1 cellular context compared by ENCODE assay signal in genomic region chr12:131788070-131788469, GRCh38.
TF ChIP-seq lines count a peak whose summit lies in the region.

No MANE protein-coding gene starts in this region.

TF ChIP-seq in WTC11, 78 proteins besides CTCF, POLR2A, EP300 and RAD21 (continued from another document):
- TF ChIP-seq E2F4 (CRISPR knock-in tag; IDR thresholded peaks at IDR 0.05; ENCODE audit: borderline replicate concordance, low read depth): no peak
- TF ChIP-seq ZNF423 (CRISPR knock-in tag; IDR thresholded peaks at IDR 0.05): no peak
- no peak for TF ChIP-seq ATF3 (CRISPR knock-in tag; conservative IDR thresholded peaks at IDR 0.05)
- TF ChIP-seq, protein P1, sequence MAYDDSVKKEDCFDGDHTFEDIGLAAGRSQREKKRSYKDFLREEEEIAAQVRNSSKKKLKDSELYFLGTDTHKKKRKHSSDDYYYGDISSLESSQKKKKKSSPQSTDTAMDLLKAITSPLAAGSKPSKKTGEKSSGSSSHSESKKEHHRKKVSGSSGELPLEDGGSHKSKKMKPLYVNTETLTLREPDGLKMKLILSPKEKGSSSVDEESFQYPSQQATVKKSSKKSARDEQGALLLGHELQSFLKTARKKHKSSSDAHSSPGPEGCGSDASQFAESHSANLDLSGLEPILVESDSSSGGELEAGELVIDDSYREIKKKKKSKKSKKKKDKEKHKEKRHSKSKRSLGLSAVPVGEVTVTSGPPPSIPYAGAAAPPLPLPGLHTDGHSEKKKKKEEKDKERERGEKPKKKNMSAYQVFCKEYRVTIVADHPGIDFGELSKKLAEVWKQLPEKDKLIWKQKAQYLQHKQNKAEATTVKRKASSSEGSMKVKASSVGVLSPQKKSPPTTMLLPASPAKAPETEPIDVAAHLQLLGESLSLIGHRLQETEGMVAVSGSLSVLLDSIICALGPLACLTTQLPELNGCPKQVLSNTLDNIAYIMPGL (CRISPR knock-in tag; IDR thresholded peaks at IDR 0.05): no peak
- TF ChIP-seq RELA (CRISPR knock-in tag; IDR thresholded peaks at IDR 0.05; ENCODE audit: borderline replicate concordance): no peak
- TF ChIP-seq, protein P2, sequence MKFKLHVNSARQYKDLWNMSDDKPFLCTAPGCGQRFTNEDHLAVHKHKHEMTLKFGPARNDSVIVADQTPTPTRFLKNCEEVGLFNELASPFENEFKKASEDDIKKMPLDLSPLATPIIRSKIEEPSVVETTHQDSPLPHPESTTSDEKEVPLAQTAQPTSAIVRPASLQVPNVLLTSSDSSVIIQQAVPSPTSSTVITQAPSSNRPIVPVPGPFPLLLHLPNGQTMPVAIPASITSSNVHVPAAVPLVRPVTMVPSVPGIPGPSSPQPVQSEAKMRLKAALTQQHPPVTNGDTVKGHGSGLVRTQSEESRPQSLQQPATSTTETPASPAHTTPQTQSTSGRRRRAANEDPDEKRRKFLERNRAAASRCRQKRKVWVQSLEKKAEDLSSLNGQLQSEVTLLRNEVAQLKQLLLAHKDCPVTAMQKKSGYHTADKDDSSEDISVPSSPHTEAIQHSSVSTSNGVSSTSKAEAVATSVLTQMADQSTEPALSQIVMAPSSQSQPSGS (CRISPR knock-in tag; IDR thresholded peaks at IDR 0.05; ENCODE audit: borderline replicate concordance, low read depth): no peak
- TF ChIP-seq ARID4B (CRISPR knock-in tag; IDR thresholded peaks at IDR 0.05; ENCODE audit: borderline replicate concordance): no peak
- no peak for TF ChIP-seq MAX (CRISPR knock-in tag; IDR thresholded peaks at IDR 0.05)
- TF ChIP-seq CREB1 (CRISPR knock-in tag; IDR thresholded peaks at IDR 0.05): no peak
- TF ChIP-seq GABPB1 (CRISPR knock-in tag; IDR thresholded peaks at IDR 0.05): no peak
- no peak for TF ChIP-seq NFATC4 (CRISPR knock-in tag; IDR thresholded peaks at IDR 0.05)
TF ChIP-seq in WTC11: peak in this region for 0.
